13 cellular contexts compared by ENCODE assay signal in genomic region chr2:100821913-100822260, GRCh38. TPM values are rescaled to one million over a fixed set of nuclear protein-coding genes. Genes with fewer than 3 reads are reported as not detected.
A peak's percentile ranks its signal among the peaks of the same experiment; 100 is the strongest.
DNase-seq lines count a peak whose midpoint lies in the region; ATAC-seq and TF ChIP-seq lines count a peak whose summit lies in the region.
"Had no signal": no experiment of that assay in that cellular context is flagged by ENCODE, and none has a peak within 500 bp of the region (broad histone marks: within the 10 kb centered on the region; RNA-seq: fewer than 3 reads in every experiment).

No MANE protein-coding gene starts in this region.

- no peak for TF ChIP-seq POLR2A in gastroesophageal sphincter (IDR thresholded peaks at IDR 0.05)

- H3K36me3 ChIP-seq in gastroesophageal sphincter = no peaks in the 10 kb centered on the region
- no peaks in the 10 kb centered on the region for H3K36me3 ChIP-seq in smooth muscle cell (ENCODE audit: low read depth)

- POLR2A ChIA-PET in activated CD8-positive, alpha-beta T cell treated with anti-CD3 and anti-CD28 coated beads for 36 hours (lab: Charles Lee) = interaction anchor here (1.2 kb wide), 1 partner anchor 54 kb away, joined by 4 read pairs; no protein-coding TSS in a partner anchor
- POLR2A ChIA-PET in activated CD8-positive, alpha-beta T cell treated with anti-CD3 and anti-CD28 coated beads, Interleukin-2, amount 10 ng/mL, durations not matched to agents 7 days and 5 days (lab: Charles Lee) = interaction anchor here (0.6 to 1.6 kb wide), 2 partner anchors 180 to 1876 kb away, joined by 3 to 5 read pairs; partner anchors contain the start of gene RPL31
- POLR2A ChIA-PET in activated naive CD8-positive, alpha-beta T cell treated with anti-CD3 and anti-CD28 coated beads, Interleukin-2, amount 10 ng/mL, durations not matched to agents 7 days and 5 days (lab: Charles Lee) = no interaction called here

- no peak overlapping the region for H2AFZ ChIP-seq in smooth muscle cell (ENCODE audit: low read depth)

- intact Hi-C loops in activated CD8-positive, alpha-beta T cell treated with anti-CD3 and anti-CD28 coated beads for 36 hours (cut with micrococcal nuclease) = no loop called here

- no peak for ATAC-seq in activated CD8-positive, alpha-beta T cell treated with anti-CD3 and anti-CD28 coated beads for 36 hours
- ATAC-seq in activated CD8-positive, alpha-beta T cell treated with anti-CD3 and anti-CD28 coated beads, Interleukin-2, amount 10 ng/mL, durations not matched to agents 7 days and 5 days = no peak
- ATAC-seq in activated naive CD8-positive, alpha-beta T cell treated with anti-CD3 and anti-CD28 coated beads, Interleukin-2, amount 10 ng/mL, durations not matched to agents 7 days and 5 days (ENCODE audit: low read depth) = no peak
- no peak for ATAC-seq in gastroesophageal sphincter
- ATAC-seq in HG02678 (IDR thresholded peaks at IDR 0.05; ENCODE audit: unreplicated experiment) = no peak
- ATAC-seq: stimulated activated effector memory CD8-positive, alpha-beta T cell treated with anti-CD3 and anti-CD28 coated beads, Interleukin-12 subunit alpha, Interleukin-12 subunit beta, amount 100 ng/mL, for 72 hours had no signal

- TF ChIP-seq EP300 in gastroesophageal sphincter (IDR thresholded peaks at IDR 0.05) = no peak

- no peaks in the 10 kb centered on the region for H3K9me3 Mint-ChIP-seq in activated CD8-positive, alpha-beta T cell treated with anti-CD3 and anti-CD28 coated beads for 36 hours
- no peaks in the 10 kb centered on the region for H3K9me3 Mint-ChIP-seq in activated CD8-positive, alpha-beta T cell treated with anti-CD3 and anti-CD28 coated beads, Interleukin-2, amount 10 ng/mL, durations not matched to agents 7 days and 5 days (ENCODE audit: insufficient read depth)
- H3K9me3 Mint-ChIP-seq in activated naive CD8-positive, alpha-beta T cell treated with anti-CD3 and anti-CD28 coated beads, Interleukin-2, amount 10 ng/mL, durations not matched to agents 7 days and 5 days = no peaks in the 10 kb centered on the region
- H3K9me3 Mint-ChIP-seq: stimulated activated effector memory CD8-positive, alpha-beta T cell treated with anti-CD3 and anti-CD28 coated beads, Interleukin-12 subunit alpha, Interleukin-12 subunit beta, amount 100 ng/mL, for 72 hours had no signal

- H3K9me3 ChIP-seq in gastroesophageal sphincter (no peaks in the 10 kb centered on the region), smooth muscle cell (replicated peaks; ENCODE audit: low read depth) (no peaks in the 10 kb centered on the region)

- peaks cover 53% of the 10 kb centered on the region for H4K20me1 ChIP-seq in smooth muscle cell (ENCODE audit: low read depth)

- no peaks in the 10 kb centered on the region for H3K36me3 Mint-ChIP-seq in activated CD8-positive, alpha-beta T cell treated with anti-CD3 and anti-CD28 coated beads for 36 hours (ENCODE audit: low read depth)
- H3K36me3 Mint-ChIP-seq in activated CD8-positive, alpha-beta T cell treated with anti-CD3 and anti-CD28 coated beads, Interleukin-2, amount 10 ng/mL, durations not matched to agents 7 days and 5 days (ENCODE audit: low read depth) = peaks cover 3% of the 10 kb centered on the region
- no peaks in the 10 kb centered on the region for H3K36me3 Mint-ChIP-seq in activated naive CD8-positive, alpha-beta T cell treated with anti-CD3 and anti-CD28 coated beads, Interleukin-2, amount 10 ng/mL, durations not matched to agents 7 days and 5 days
- H3K36me3 Mint-ChIP-seq: stimulated activated effector memory CD8-positive, alpha-beta T cell treated with anti-CD3 and anti-CD28 coated beads, Interleukin-12 subunit alpha, Interleukin-12 subunit beta, amount 100 ng/mL, for 72 hours had no signal

- peaks cover 17% of the 10 kb centered on the region for H3K27me3 Mint-ChIP-seq in activated CD8-positive, alpha-beta T cell treated with anti-CD3 and anti-CD28 coated beads for 36 hours
- peaks cover 34% of the 10 kb centered on the region for H3K27me3 Mint-ChIP-seq in activated CD8-positive, alpha-beta T cell treated with anti-CD3 and anti-CD28 coated beads, Interleukin-2, amount 10 ng/mL, durations not matched to agents 7 days and 5 days (ENCODE audit: low read depth)
- H3K27me3 Mint-ChIP-seq in activated naive CD8-positive, alpha-beta T cell treated with anti-CD3 and anti-CD28 coated beads, Interleukin-2, amount 10 ng/mL, durations not matched to agents 7 days and 5 days = peaks cover 43% of the 10 kb centered on the region

- H3K4me1 Mint-ChIP-seq in activated CD8-positive, alpha-beta T cell treated with anti-CD3 and anti-CD28 coated beads for 36 hours (ENCODE audit: low read depth) = peaks cover 12% of the 10 kb centered on the region
- peaks cover 13% of the 10 kb centered on the region for H3K4me1 Mint-ChIP-seq in activated CD8-positive, alpha-beta T cell treated with anti-CD3 and anti-CD28 coated beads, Interleukin-2, amount 10 ng/mL, durations not matched to agents 7 days and 5 days (ENCODE audit: low read depth)
- H3K4me1 Mint-ChIP-seq in activated naive CD8-positive, alpha-beta T cell treated with anti-CD3 and anti-CD28 coated beads, Interleukin-2, amount 10 ng/mL, durations not matched to agents 7 days and 5 days = peaks cover 9% of the 10 kb centered on the region
- H3K4me1 Mint-ChIP-seq: stimulated activated effector memory CD8-positive, alpha-beta T cell treated with anti-CD3 and anti-CD28 coated beads, Interleukin-12 subunit alpha, Interleukin-12 subunit beta, amount 100 ng/mL, for 72 hours had no signal

- H3K27ac Mint-ChIP-seq in activated CD8-positive, alpha-beta T cell treated with anti-CD3 and anti-CD28 coated beads for 36 hours = no peak overlapping the region
- H3K27ac Mint-ChIP-seq in activated CD8-positive, alpha-beta T cell treated with anti-CD3 and anti-CD28 coated beads, Interleukin-2, amount 10 ng/mL, durations not matched to agents 7 days and 5 days = no peak overlapping the region
- H3K27ac Mint-ChIP-seq in activated naive CD8-positive, alpha-beta T cell treated with anti-CD3 and anti-CD28 coated beads, Interleukin-2, amount 10 ng/mL, durations not matched to agents 7 days and 5 days = no peak overlapping the region
- H3K27ac Mint-ChIP-seq: stimulated activated effector memory CD8-positive, alpha-beta T cell treated with anti-CD3 and anti-CD28 coated beads, Interleukin-12 subunit alpha, Interleukin-12 subunit beta, amount 100 ng/mL, for 72 hours had no signal

- H3K4me3 Mint-ChIP-seq in activated CD8-positive, alpha-beta T cell treated with anti-CD3 and anti-CD28 coated beads for 36 hours = peak overlapping the region; percentile 61
- no peak overlapping the region for H3K4me3 Mint-ChIP-seq in activated CD8-positive, alpha-beta T cell treated with anti-CD3 and anti-CD28 coated beads, Interleukin-2, amount 10 ng/mL, durations not matched to agents 7 days and 5 days
- peak overlapping the region; percentile 17 for H3K4me3 Mint-ChIP-seq in activated naive CD8-positive, alpha-beta T cell treated with anti-CD3 and anti-CD28 coated beads, Interleukin-2, amount 10 ng/mL, durations not matched to agents 7 days and 5 days

- no peak for DNase-seq in activated CD8-positive, alpha-beta T cell treated with anti-CD3 and anti-CD28 coated beads for 36 hours
- no peak for DNase-seq in activated CD8-positive, alpha-beta T cell treated with anti-CD3 and anti-CD28 coated beads, Interleukin-2, amount 10 ng/mL, durations not matched to agents 7 days and 5 days
- DNase-seq in activated naive CD8-positive, alpha-beta T cell treated with anti-CD3 and anti-CD28 coated beads, Interleukin-2, amount 10 ng/mL, durations not matched to agents 7 days and 5 days = no peak
- DNase-seq in smooth muscle cell (lab: John Stamatoyannopoulos, UW; ENCODE audit: unreplicated experiment) (no peak), nucleus accumbens (lab: John Stamatoyannopoulos, UW) (no peak)
- no peak for DNase-seq in NK-92 treated with Interleukin-12 subunit alpha and Interleukin-12 subunit beta, amount 100 ng/mL, for 24 hours (lab: John Stamatoyannopoulos, UW)
- DNase-seq: DMS79; effector CD8-positive, alpha-beta T cell; NCI-H2171 had no signal

- H3K27ac ChIP-seq in gastroesophageal sphincter = peak overlapping the region; percentile 31 to 97 (median 94)
- peak overlapping the region; percentile 39 for H3K27ac ChIP-seq in smooth muscle cell (ENCODE audit: low read depth)

- H3K4me2 ChIP-seq in smooth muscle cell = peak overlapping the region; percentile 98

- H3K9ac ChIP-seq in smooth muscle cell (ENCODE audit: low read depth) = peak overlapping the region; percentile 18

- peaks cover 5% of the 10 kb centered on the region for H3F3A ChIP-seq in smooth muscle cell (ENCODE audit: low read depth)

- H3K79me2 ChIP-seq in smooth muscle cell (ENCODE audit: low read depth) = peaks cover 66% of the 10 kb centered on the region

- H3K4me1 ChIP-seq in gastroesophageal sphincter (peaks cover 0 to 59% (median 0%) of the 10 kb centered on the region in 3 donors), smooth muscle cell (ENCODE audit: low read depth) (peaks cover 22% of the 10 kb centered on the region)

- no peak for TF ChIP-seq CTCF in activated CD8-positive, alpha-beta T cell treated with anti-CD3 and anti-CD28 coated beads for 36 hours (IDR thresholded peaks at IDR 0.05)
- TF ChIP-seq CTCF in gastroesophageal sphincter (IDR thresholded peaks at IDR 0.05) (no peak), smooth muscle cell (IDR thresholded peaks at IDR 0.05; ENCODE audit: borderline replicate concordance, insufficient read depth, poor library complexity, severe bottlenecking) (no peak)

- H3K27me3 ChIP-seq in gastroesophageal sphincter (peaks cover 7% of the 10 kb centered on the region), smooth muscle cell (ENCODE audit: low read depth) (no peaks in the 10 kb centered on the region)

- CTCF ChIA-PET in activated CD8-positive, alpha-beta T cell treated with anti-CD3 and anti-CD28 coated beads for 36 hours (lab: Charles Lee) = interaction anchor here (2.1 kb wide), 1 partner anchor 212 kb away, joined by 8 read pairs; no protein-coding TSS in a partner anchor
- CTCF ChIA-PET in activated CD8-positive, alpha-beta T cell treated with anti-CD3 and anti-CD28 coated beads, Interleukin-2, amount 10 ng/mL, durations not matched to agents 7 days and 5 days (lab: Charles Lee) = interaction anchor here (0.8 to 1.6 kb wide), 2 partner anchors 8 to 211 kb away, joined by 3 to 4 read pairs; no protein-coding TSS in a partner anchor

- 54 to 56% methylated on average over 9 of the region's 9 CpGs for WGBS in gastroesophageal sphincter (ENCODE audit: low coverage in 1 of 2), 2 donors
- WGBS in smooth muscle cell (ENCODE audit: low lambda C conversion rate) = 66% methylated on average over 9 of the region's 9 CpGs

- H3K4me3 ChIP-seq in gastroesophageal sphincter = peak overlapping the region in 1 of 2 donors; percentile 84
- H3K4me3 ChIP-seq in smooth muscle cell = peak overlapping the region; percentile 89

RNA-seq across cellular contexts. Expression of gene NPAS2, which starts 1.9 kb away (rescaled TPM):
- 10 to 100 TPM; 14.4 to 15.2 TPM for total RNA-seq in activated CD8-positive, alpha-beta T cell treated with anti-CD3 and anti-CD28 coated beads for 36 hours
- 1 to 10 TPM; 5.5 to 6.2 TPM for total RNA-seq in activated CD8-positive, alpha-beta T cell treated with anti-CD3 and anti-CD28 coated beads, Interleukin-2, amount 10 ng/mL, durations not matched to agents 7 days and 5 days
- 1 to 10 TPM; 4.2 to 4.9 TPM for total RNA-seq in activated naive CD8-positive, alpha-beta T cell treated with anti-CD3 and anti-CD28 coated beads, Interleukin-2, amount 10 ng/mL, durations not matched to agents 7 days and 5 days
- total RNA-seq in gastroesophageal sphincter = 10 to 100 TPM; 11.8 to 46.5 (median 21.7) TPM
- total RNA-seq in smooth muscle cell = 10.8 and 20.7 TPM in 2 replicates
- 20.2 and 24.3 TPM in 2 replicates for polyA plus RNA-seq in smooth muscle cell
- total RNA-seq: OCI-LY7 had no signal
